In the genomic region with DNA sequence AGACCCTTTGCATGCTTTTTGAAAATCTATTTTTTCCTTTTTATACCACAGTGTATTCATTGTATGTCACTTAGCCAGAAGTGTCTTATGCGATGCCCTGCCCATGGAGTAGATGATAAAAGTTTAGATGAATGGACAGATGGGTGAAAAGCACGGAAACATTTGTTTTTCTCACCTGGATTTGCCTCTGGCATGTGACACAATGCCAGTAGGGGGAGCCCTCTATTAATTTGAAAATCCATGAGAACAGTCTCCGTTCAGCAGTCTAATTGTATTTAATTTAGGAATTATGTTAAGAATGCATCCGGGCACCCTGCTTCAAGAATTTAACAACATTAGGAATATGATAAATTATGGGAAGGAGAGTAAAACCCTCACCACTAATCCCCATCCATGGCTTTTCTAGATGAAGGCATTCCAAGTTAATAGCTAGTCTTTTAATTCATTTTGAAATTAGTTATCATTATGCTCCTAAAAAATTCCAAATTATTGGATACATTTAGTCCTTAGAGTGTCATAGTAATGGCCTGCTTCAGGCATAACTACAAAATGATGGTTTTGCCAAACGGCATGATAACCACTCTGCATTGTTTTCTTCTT, we compare ENCODE assay signal across 8 cellular contexts. TPM values are rescaled to one million over a fixed set of nuclear protein-coding genes. Genes with fewer than 3 reads are reported as not detected.
DNase-seq lines count a peak whose midpoint lies in the region; ATAC-seq and TF ChIP-seq lines count a peak whose summit lies in the region.
"Had no signal": no experiment of that assay in that cellular context is flagged by ENCODE, and none has a peak within 500 bp of the region (broad histone marks: within the 10 kb centered on the region; RNA-seq: fewer than 3 reads in every experiment).

No MANE protein-coding gene starts in this region.

- no peak overlapping the region for H4K8ac ChIP-seq in IMR-90 (ENCODE audit: low read depth in 2 of 2, low read length in 2 of 2)

- H3K4me2 ChIP-seq in IMR-90 (ENCODE audit: low read depth, low read length): no peak overlapping the region

- dilution Hi-C loops in IMR-90 (cut with HindIII; ENCODE audit: low sequenced_read_pairs, unreplicated experiment): no loop called here

- H3K9me3 ChIP-seq in IMR-90 (ENCODE audit: control insufficient read depth, insufficient read depth, low read length): no peaks in the 10 kb centered on the region

- no peaks in the 10 kb centered on the region for H3K27me3 ChIP-seq in IMR-90 (ENCODE audit: control insufficient read depth, insufficient read depth, low read length)

- H3K9me3 Mint-ChIP-seq in activated CD8-positive, alpha-beta T cell treated with anti-CD3 and anti-CD28 coated beads for 36 hours: no peaks in the 10 kb centered on the region
- H3K9me3 Mint-ChIP-seq in activated CD4-positive, alpha-beta memory T cell treated with anti-CD3 and anti-CD28 coated beads for 36 hours: no peaks in the 10 kb centered on the region

- intact Hi-C loops in IMR-90 (cut with micrococcal nuclease): loop anchor here (1.0 kb wide), 1 partner anchor 27 kb away; no protein-coding TSS in a partner anchor
- intact Hi-C loops in activated CD8-positive, alpha-beta T cell treated with anti-CD3 and anti-CD28 coated beads for 36 hours (cut with micrococcal nuclease): no loop called here
- intact Hi-C loops in activated CD4-positive, alpha-beta memory T cell treated with anti-CD3 and anti-CD28 coated beads for 36 hours (cut with micrococcal nuclease): loop anchor here (1.0 kb wide), 1 partner anchor 27 kb away; no protein-coding TSS in a partner anchor

- H2BK5ac ChIP-seq in IMR-90 (ENCODE audit: low read depth, low read length, poor library complexity, severe bottlenecking): no peak overlapping the region

- no peak overlapping the region for H3K27ac ChIP-seq in IMR-90 (ENCODE audit: insufficient read depth, low read length)

- no peak overlapping the region for H3K23ac ChIP-seq in IMR-90 (ENCODE audit: low read depth, low read length)

- peak; percentile 56 for ATAC-seq in IMR-90 (ENCODE audit: low read depth)
- no peak for ATAC-seq in activated CD8-positive, alpha-beta T cell treated with anti-CD3 and anti-CD28 coated beads for 36 hours

- H2BK20ac ChIP-seq in IMR-90 (ENCODE audit: low read depth, low read length): no peak overlapping the region

- TF ChIP-seq POLR2A in IMR-90 (IDR thresholded peaks at IDR 0.05; ENCODE audit: low read depth, low read length): no peak

- TF ChIP-seq CTCF in IMR-90 (conservative IDR thresholded peaks at IDR 0.05; ENCODE audit: low read depth, low read length): peak; percentile 76
- peak; percentile 68 for TF ChIP-seq CTCF in activated CD8-positive, alpha-beta T cell treated with anti-CD3 and anti-CD28 coated beads for 36 hours (IDR thresholded peaks at IDR 0.05)

- CTCF ChIA-PET in IMR-90 (lab: Yijun Ruan, JAX): interaction anchor here (0.7 to 2.8 kb wide), 8 partner anchors 13 to 175 kb away, joined by 3 to 14 read pairs (median 3); no protein-coding TSS in a partner anchor
- CTCF ChIA-PET in activated CD8-positive, alpha-beta T cell treated with anti-CD3 and anti-CD28 coated beads for 36 hours (lab: Charles Lee): interaction anchor here (0.6 to 2.3 kb wide), 16 partner anchors 10 to 233 kb away, joined by 3 to 39 read pairs (median 4); no protein-coding TSS in a partner anchor
- CTCF ChIA-PET in activated CD4-positive, alpha-beta memory T cell treated with anti-CD3 and anti-CD28 coated beads for 36 hours (lab: Charles Lee): interaction anchor here (0.6 to 4.3 kb wide), 20 partner anchors 9 to 260 kb away, joined by 3 to 105 read pairs (median 4); no protein-coding TSS in a partner anchor

- H3K14ac ChIP-seq in IMR-90 (replicated peaks; ENCODE audit: low read depth, low read length): no peak overlapping the region

- no peak overlapping the region for H4K91ac ChIP-seq in IMR-90 (ENCODE audit: insufficient read depth, low read depth, low read length)

- no peak overlapping the region for H4K5ac ChIP-seq in IMR-90 (ENCODE audit: low read depth, low read length)

- H3K56ac ChIP-seq in IMR-90 (ENCODE audit: extremely low read depth, insufficient read depth, low read length): no peak overlapping the region

- H3K27me3 Mint-ChIP-seq in activated CD8-positive, alpha-beta T cell treated with anti-CD3 and anti-CD28 coated beads for 36 hours: no peaks in the 10 kb centered on the region
- no peaks in the 10 kb centered on the region for H3K27me3 Mint-ChIP-seq in activated CD4-positive, alpha-beta memory T cell treated with anti-CD3 and anti-CD28 coated beads for 36 hours
- H3K27me3 Mint-ChIP-seq: naive B cell had no signal

- BruUV-seq in IMR-90 (replicated peaks; lab: Mats Ljungman, UMichigan): no TSS peak

- no peak overlapping the region for H2AFZ ChIP-seq in IMR-90 (replicated peaks; ENCODE audit: low read length, poor library complexity)

- in situ Hi-C loops in IMR-90 (cut with MboI; ENCODE audit: low sequenced_read_pairs): no loop called here

- peaks cover 0 to 3% of the 10 kb centered on the region in 2 experiments; a peak in 1 of 4 replicates for H3K79me1 ChIP-seq in IMR-90 (ENCODE audit: low read depth in 1 of 2, low read length in 2 of 2)

- no peak overlapping the region for H2BK120ac ChIP-seq in IMR-90 (ENCODE audit: low read depth, low read length)

- POLR2A ChIA-PET in IMR-90 (lab: Charles Lee; ENCODE audit: unreplicated experiment): no interaction called here
- POLR2A ChIA-PET in activated CD8-positive, alpha-beta T cell treated with anti-CD3 and anti-CD28 coated beads for 36 hours (lab: Charles Lee): no interaction called here
- POLR2A ChIA-PET in activated CD4-positive, alpha-beta memory T cell treated with anti-CD3 and anti-CD28 coated beads for 36 hours (lab: Charles Lee): no interaction called here

- no CpG with 5 or more reads among the region's 5 CpGs for WGBS in IMR-90 (ENCODE audit: extremely low coverage in 2 of 2, insufficient read length in 1 of 2), 2 experiments

- no peaks in the 10 kb centered on the region for H3K36me3 ChIP-seq in IMR-90 (ENCODE audit: control insufficient read depth, insufficient read depth, low read length)

- H3K9me1 ChIP-seq in IMR-90 (ENCODE audit: insufficient read depth, low read length): no peaks in the 10 kb centered on the region

- no peak overlapping the region for H3K4me3 ChIP-seq in IMR-90 (ENCODE audit: insufficient read depth, low read depth, low read length)

- H2AK5ac ChIP-seq in IMR-90 (ENCODE audit: low read depth, low read length): no peak overlapping the region

- no peak overlapping the region for H3K27ac Mint-ChIP-seq in activated CD8-positive, alpha-beta T cell treated with anti-CD3 and anti-CD28 coated beads for 36 hours
- H3K27ac Mint-ChIP-seq in activated CD4-positive, alpha-beta memory T cell treated with anti-CD3 and anti-CD28 coated beads for 36 hours: no peak overlapping the region
- H3K27ac Mint-ChIP-seq: naive B cell had no signal

- H3K36me3 Mint-ChIP-seq in activated CD8-positive, alpha-beta T cell treated with anti-CD3 and anti-CD28 coated beads for 36 hours (ENCODE audit: low read depth): peaks cover 29% of the 10 kb centered on the region
- H3K36me3 Mint-ChIP-seq in activated CD4-positive, alpha-beta memory T cell treated with anti-CD3 and anti-CD28 coated beads for 36 hours: peaks cover 16% of the 10 kb centered on the region

- peak; percentile 73 for TF ChIP-seq RAD21 in IMR-90 (IDR thresholded peaks at IDR 0.05; ENCODE audit: low read length)

- H3K4me1 ChIP-seq in IMR-90 (ENCODE audit: control insufficient read depth, insufficient read depth, low read length): no peaks in the 10 kb centered on the region

- no peak overlapping the region for H3K4ac ChIP-seq in IMR-90 (ENCODE audit: low read depth, low read length)

- no peaks in the 10 kb centered on the region for H4K20me1 ChIP-seq in IMR-90 (ENCODE audit: insufficient read depth, low read length)

- H3K4me3 Mint-ChIP-seq in activated CD8-positive, alpha-beta T cell treated with anti-CD3 and anti-CD28 coated beads for 36 hours: no peak overlapping the region
- H3K4me3 Mint-ChIP-seq in activated CD4-positive, alpha-beta memory T cell treated with anti-CD3 and anti-CD28 coated beads for 36 hours: no peak overlapping the region
- H3K4me3 Mint-ChIP-seq: naive B cell had no signal

- H3K9ac ChIP-seq in IMR-90 (ENCODE audit: low read depth, low read length): no peak overlapping the region

- H2AK9ac ChIP-seq in IMR-90 (replicated peaks; ENCODE audit: low read depth, low read length, poor library complexity): no peak overlapping the region

- H3K18ac ChIP-seq in IMR-90 (ENCODE audit: low read depth, low read length): no peak overlapping the region

- no peak overlapping the region for H2BK15ac ChIP-seq in IMR-90 (ENCODE audit: low read depth, low read length)

- DNase-seq in ELR (ENCODE audit: low read depth) (peak; percentile 65), IMR-90 (peak; percentile 35), left kidney (ENCODE audit: low read depth, low spot score) (peak; percentile 53), NCI-H345 (lab: John Stamatoyannopoulos, UW) (no peak), NCI-H345 treated with DMSO at 0.1 percent for 48 hours (lab: John Stamatoyannopoulos, UW; ENCODE audit: unreplicated experiment) (no peak)
- peak; percentile 22 for DNase-seq in activated CD8-positive, alpha-beta T cell treated with anti-CD3 and anti-CD28 coated beads for 36 hours
- no peak for DNase-seq in activated CD4-positive, alpha-beta memory T cell treated with anti-CD3 and anti-CD28 coated beads for 36 hours
- DNase-seq: naive B cell had no signal

- peaks cover 6% of the 10 kb centered on the region for H3K4me1 Mint-ChIP-seq in activated CD8-positive, alpha-beta T cell treated with anti-CD3 and anti-CD28 coated beads for 36 hours (ENCODE audit: low read depth)
- peaks cover 2% of the 10 kb centered on the region for H3K4me1 Mint-ChIP-seq in activated CD4-positive, alpha-beta memory T cell treated with anti-CD3 and anti-CD28 coated beads for 36 hours (ENCODE audit: low read depth)
- H3K4me1 Mint-ChIP-seq: naive B cell had no signal

TF ChIP-seq in IMR-90, 13 proteins besides CTCF, POLR2A, EP300 and RAD21:
- TF ChIP-seq FOS (IDR thresholded peaks at IDR 0.05; ENCODE audit: low read depth, low read length) (no peak), SMC3 (IDR thresholded peaks at IDR 0.05; ENCODE audit: low read depth, low read length) (peak; percentile 81)

RNA-seq across cellular contexts. Expression of gene ALKBH3, which starts 55.3 kb away (rescaled TPM):
- total RNA-seq in IMR-90 (2012; rRNA removed): 62.9 and 68.6 TPM in 2 replicates
- 27.7 and 28.3 TPM in 2 replicates for polyA plus RNA-seq in IMR-90 (2012; rRNA removed)
- polyA plus RNA-seq in IMR-90 (2012; cell fraction: cytosol; rRNA removed): 10.3 and 19.9 TPM in 2 replicates
- 6.1 and 26.4 TPM in 2 replicates for polyA plus RNA-seq in IMR-90 (2012; cell fraction: nucleus; rRNA removed; ENCODE audit: low replicate concordance)
- total RNA-seq in activated CD8-positive, alpha-beta T cell treated with anti-CD3 and anti-CD28 coated beads for 36 hours: 10 to 100 TPM; 40.1 to 48.4 TPM
- total RNA-seq in activated CD4-positive, alpha-beta memory T cell treated with anti-CD3 and anti-CD28 coated beads for 36 hours: 10 to 100 TPM; 32.1 to 35.8 TPM

Comparison
In these comparisons a context has a peak if more than half of its experiments do, and no peak if none do; other contexts are left out.
1. DNase-seq: peak in ELR (single experiment), IMR-90 (single experiment), activated CD8-positive, alpha-beta T cell treated with anti-CD3 and anti-CD28 coated beads for 36 hours (single experiment) and left kidney (single experiment); none in NCI-H345 (single experiment), NCI-H345 treated with DMSO at 0.1 percent for 48 hours (single experiment) and activated CD4-positive, alpha-beta memory T cell treated with anti-CD3 and anti-CD28 coated beads for 36 hours (single experiment).